ENCODE assay signal across 14 cellular contexts in genomic region chr10:90587081-90587491, GRCh38.
DNase-seq lines count a peak whose midpoint lies in the region; ATAC-seq and TF ChIP-seq lines count a peak whose summit lies in the region.
"Had no signal": no experiment of that assay in that cellular context is flagged by ENCODE, and none has a peak within 500 bp of the region (broad histone marks: within the 10 kb centered on the region; RNA-seq: fewer than 3 reads in every experiment).

No MANE protein-coding gene starts in this region.

- H3K27me3 ChIP-seq in adipocyte (replicated peaks; ENCODE audit: control insufficient read depth, insufficient read depth, low read length) (no peaks in the 10 kb centered on the region), endodermal cell (ENCODE audit: control insufficient read depth, insufficient read depth, low read length, poor library complexity, severe bottlenecking) (no peaks in the 10 kb centered on the region)
- H3K27me3 ChIP-seq: esophagus squamous epithelium, transverse colon had no signal

- H3K9me3 Mint-ChIP-seq in endodermal cell = no peaks in the 10 kb centered on the region

- DNase-seq in A172 (ENCODE audit: low spot score) (peak; percentile 90), HT1080 (ENCODE audit: low read depth) (peak; percentile 85), adipocyte (ENCODE audit: low read depth) (peak; percentile 42), foreskin melanocyte (peak; percentile 9), activated T-cell treated with anti-CD3 and anti-CD28 coated beads for 4 hours (no peak), SKM-1 (lab: John Stamatoyannopoulos, UW; ENCODE audit: unreplicated experiment) (no peak), endodermal cell (no peak)
- DNase-seq: activated naive CD4-positive, alpha-beta T cell treated with anti-CD3 and anti-CD28 coated beads, Interleukin-2, amount 50 U/mL, for 16 hours; esophagus squamous epithelium; posterior cingulate gyrus; SHP77; transverse colon had no signal

- H3K9ac ChIP-seq in adipocyte (ENCODE audit: low read length) (no peak overlapping the region), endodermal cell (ENCODE audit: extremely low read depth, low read length, poor library complexity, severe bottlenecking) (no peak overlapping the region)

- TF ChIP-seq CTCF in endodermal cell (conservative IDR thresholded peaks at IDR 0.05) = no peak

- H3K27ac ChIP-seq in endodermal cell (ENCODE audit: low read depth, low read length) = no peak overlapping the region
- H3K27ac ChIP-seq: A549, esophagus squamous epithelium, transverse colon had no signal

- H3K27ac Mint-ChIP-seq in endodermal cell = no peak overlapping the region

- no peaks in the 10 kb centered on the region for H3K36me3 Mint-ChIP-seq in endodermal cell (ENCODE audit: low read depth)

- H3K4me1 ChIP-seq in adipocyte (ENCODE audit: control insufficient read depth, insufficient read depth, low read length) (no peaks in the 10 kb centered on the region), endodermal cell (ENCODE audit: control insufficient read depth, insufficient read depth, low read length) (peaks cover 7% of the 10 kb centered on the region)
- H3K4me1 ChIP-seq: A549, transverse colon had no signal

- whole genome bisulfite sequencing in endodermal cell (ENCODE audit: insufficient coverage in 1 of 2, insufficient read length in 1 of 2), 2 experiments = 52 to 91% methylated on average over 1 of the region's 1 CpG

- H3K4me3 Mint-ChIP-seq in endodermal cell = no peak overlapping the region

- no peak for ATAC-seq in GM18907 (IDR thresholded peaks at IDR 0.05; ENCODE audit: unreplicated experiment)
- ATAC-seq: A549 had no signal

- H3K27me3 Mint-ChIP-seq in endodermal cell (ENCODE audit: insufficient read depth) = peaks cover 2% of the 10 kb centered on the region

- H3K4me1 Mint-ChIP-seq in endodermal cell = peaks cover 25% of the 10 kb centered on the region

- H3K36me3 ChIP-seq in adipocyte (ENCODE audit: control insufficient read depth, insufficient read depth, low read length, severe bottlenecking) = no peaks in the 10 kb centered on the region
- no peaks in the 10 kb centered on the region for H3K36me3 ChIP-seq in endodermal cell (ENCODE audit: control insufficient read depth, insufficient read depth, low read length)
- H3K36me3 ChIP-seq: esophagus squamous epithelium, transverse colon had no signal

- H3K9me3 ChIP-seq in adipocyte (ENCODE audit: control insufficient read depth, low read length) (no peaks in the 10 kb centered on the region), endodermal cell (ENCODE audit: control insufficient read depth, low read length) (no peaks in the 10 kb centered on the region)
- H3K9me3 ChIP-seq: A549, esophagus squamous epithelium, transverse colon had no signal

- H3K4me3 ChIP-seq in adipocyte (ENCODE audit: low read length) (no peak overlapping the region), endodermal cell (ENCODE audit: low read length) (no peak overlapping the region)
- H3K4me3 ChIP-seq: A549, esophagus squamous epithelium, transverse colon had no signal

Comparison
In these comparisons a context has a peak if more than half of its experiments do, and no peak if none do; other contexts are left out.
1. DNase-seq: peak in A172 (single experiment), HT1080 (single experiment), adipocyte (single experiment) and foreskin melanocyte (single experiment); none in activated T-cell treated with anti-CD3 and anti-CD28 coated beads for 4 hours (single experiment), SKM-1 (single experiment) and endodermal cell (single experiment).